ENCODE assay signal across 8 cellular contexts in the genomic region with DNA sequence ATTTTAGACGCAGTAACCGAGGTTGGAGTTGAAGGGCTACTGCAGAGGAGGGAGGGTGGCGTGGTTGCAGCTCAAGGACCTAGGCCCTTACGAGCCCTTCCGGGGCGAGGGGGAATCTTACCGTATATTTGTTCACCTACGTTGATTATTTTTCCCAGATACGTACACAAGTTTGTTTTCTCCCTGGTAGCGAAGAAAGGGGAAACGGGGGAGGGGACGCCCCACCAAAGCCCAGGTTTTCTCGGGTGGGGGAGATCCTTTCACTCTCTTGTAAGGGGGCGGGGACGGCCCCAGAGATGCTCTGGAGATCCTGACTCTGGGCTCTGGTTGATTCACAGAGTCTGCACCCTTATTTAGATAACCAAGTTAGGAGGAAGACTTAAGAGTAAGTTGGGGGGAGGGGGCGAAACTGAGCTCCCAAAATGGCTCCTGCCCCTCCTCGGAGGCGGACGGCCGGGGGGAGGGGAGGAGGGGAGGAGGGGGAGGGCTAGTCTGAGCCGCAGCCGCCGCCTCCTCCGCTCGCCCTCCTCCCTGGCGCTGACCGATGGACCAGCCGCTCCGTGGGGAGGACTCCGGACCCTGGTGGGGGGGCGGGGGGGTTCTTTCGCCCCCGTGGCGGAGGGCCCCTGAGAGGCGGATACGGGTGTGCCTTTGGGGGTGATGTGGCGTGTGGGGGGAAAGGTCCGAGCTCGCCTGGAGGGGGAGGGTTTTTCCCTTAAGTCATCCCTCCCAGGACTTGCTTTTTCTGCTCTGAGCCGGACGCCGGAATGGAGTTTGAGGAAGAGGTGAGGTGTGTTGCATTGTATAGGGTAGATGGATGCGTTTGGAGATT. TPM values are rescaled to one million over a fixed set of nuclear protein-coding genes. Genes with fewer than 3 reads are reported as not detected.
DNase-seq lines count a peak whose midpoint lies in the region; ATAC-seq and TF ChIP-seq lines count a peak whose summit lies in the region.

No MANE protein-coding gene starts in this region.

- H3K4me1 ChIP-seq in osteoblast (ENCODE audit: insufficient read depth, low read length) (peaks cover 41% of the 10 kb centered on the region), thymus (ENCODE audit: control insufficient read depth, insufficient read depth, low read length) (peaks cover 12% of the 10 kb centered on the region)

- H3K27ac ChIP-seq in osteoblast (ENCODE audit: low read depth, low read length) = peak overlapping the region; percentile 100
- peak overlapping the region; percentile 98 for H3K27ac ChIP-seq in thymus (ENCODE audit: low read depth)

- H3K27me3 ChIP-seq in osteoblast (ENCODE audit: insufficient read depth, low read length) = no peaks in the 10 kb centered on the region
- no peaks in the 10 kb centered on the region for H3K27me3 ChIP-seq in thymus (ENCODE audit: control insufficient read depth, insufficient read depth)

- peak overlapping the region; percentile 100 for H3K27ac Mint-ChIP-seq in activated naive CD8-positive, alpha-beta T cell

- peaks cover 20% of the 10 kb centered on the region for H3K36me3 Mint-ChIP-seq in activated naive CD8-positive, alpha-beta T cell

- DNase-seq in DMS53 (lab: John Stamatoyannopoulos, UW) = peak; percentile 92
- DNase-seq in LHCN-M2 (ENCODE audit: low read depth) = peak; percentile 89
- peak; percentile 61 to 92 (median 80) for DNase-seq in head of caudate nucleus
- DNase-seq in osteoblast (ENCODE audit: insufficient read length, low spot score, missing footprints) = peak; percentile 92

- H2AFZ ChIP-seq in osteoblast (ENCODE audit: low read length) = peak overlapping the region; percentile 49

- peaks cover 27% of the 10 kb centered on the region for H3K4me1 Mint-ChIP-seq in activated naive CD8-positive, alpha-beta T cell (ENCODE audit: low read depth)

- H3K4me3 ChIP-seq in osteoblast (ENCODE audit: insufficient read depth, low read length) (peak overlapping the region; percentile 95), thymus (ENCODE audit: low read length) (peak overlapping the region; percentile 87)

- under 1% methylated on average over 43 of the region's 43 CpGs for WGBS in thymus

- intact Hi-C loops in head of caudate nucleus (cut with DNase I) = loop anchor here (10.0 kb wide), 1 partner anchor 234 kb away; the partner anchor contains the start of genes HSD17B8, RING1, RXRB and SLC39A7

- H3K4me3 Mint-ChIP-seq in activated naive CD8-positive, alpha-beta T cell = peak overlapping the region; percentile 98

- H3K36me3 ChIP-seq in osteoblast (ENCODE audit: insufficient read depth, low read length) (peaks cover 35% of the 10 kb centered on the region), thymus (ENCODE audit: control insufficient read depth, insufficient read depth) (peaks cover 14% of the 10 kb centered on the region)

- H3K79me2 ChIP-seq in osteoblast (ENCODE audit: insufficient read depth, low read length) = peaks cover 58% of the 10 kb centered on the region

- no peaks in the 10 kb centered on the region for H3K9me3 Mint-ChIP-seq in activated naive CD8-positive, alpha-beta T cell (ENCODE audit: low read depth)

- ATAC-seq in SK-N-SH treated with all-trans-retinoic acid at 6 μM for 48 hours (peak; percentile 12), HG02571 (IDR thresholded peaks at IDR 0.05; ENCODE audit: unreplicated experiment) (no peak)

- no peak for TF ChIP-seq CTCF in osteoblast (IDR thresholded peaks at IDR 0.05; ENCODE audit: extremely low read depth, low read depth, low read length)

- H3K27me3 Mint-ChIP-seq in activated naive CD8-positive, alpha-beta T cell = no peaks in the 10 kb centered on the region

- H4K20me1 ChIP-seq in osteoblast (ENCODE audit: insufficient read depth, low read length) = peaks cover 36% of the 10 kb centered on the region

- H3K9me3 ChIP-seq in osteoblast (ENCODE audit: low read depth, low read length) (no peaks in the 10 kb centered on the region), thymus (ENCODE audit: control insufficient read depth) (no peaks in the 10 kb centered on the region)

- H3K4me2 ChIP-seq in osteoblast (ENCODE audit: insufficient read depth, low read length) = peak overlapping the region; percentile 100

TF ChIP-seq in SK-N-SH treated with all-trans-retinoic acid at 6 μM for 48 hours, 23 proteins besides CTCF, POLR2A, EP300 and RAD21:
- TF ChIP-seq PPARA (CRISPR knock-in tag; IDR thresholded peaks at IDR 0.05; ENCODE audit: borderline replicate concordance) = no peak
- TF ChIP-seq ZFP30 (CRISPR knock-in tag; IDR thresholded peaks at IDR 0.05) = no peak
- no peak for TF ChIP-seq TCF4 (CRISPR knock-in tag; IDR thresholded peaks at IDR 0.05; ENCODE audit: borderline replicate concordance)
- TF ChIP-seq ZFP3 (CRISPR knock-in tag; IDR thresholded peaks at IDR 0.05) = no peak
- TF ChIP-seq, protein P1, sequence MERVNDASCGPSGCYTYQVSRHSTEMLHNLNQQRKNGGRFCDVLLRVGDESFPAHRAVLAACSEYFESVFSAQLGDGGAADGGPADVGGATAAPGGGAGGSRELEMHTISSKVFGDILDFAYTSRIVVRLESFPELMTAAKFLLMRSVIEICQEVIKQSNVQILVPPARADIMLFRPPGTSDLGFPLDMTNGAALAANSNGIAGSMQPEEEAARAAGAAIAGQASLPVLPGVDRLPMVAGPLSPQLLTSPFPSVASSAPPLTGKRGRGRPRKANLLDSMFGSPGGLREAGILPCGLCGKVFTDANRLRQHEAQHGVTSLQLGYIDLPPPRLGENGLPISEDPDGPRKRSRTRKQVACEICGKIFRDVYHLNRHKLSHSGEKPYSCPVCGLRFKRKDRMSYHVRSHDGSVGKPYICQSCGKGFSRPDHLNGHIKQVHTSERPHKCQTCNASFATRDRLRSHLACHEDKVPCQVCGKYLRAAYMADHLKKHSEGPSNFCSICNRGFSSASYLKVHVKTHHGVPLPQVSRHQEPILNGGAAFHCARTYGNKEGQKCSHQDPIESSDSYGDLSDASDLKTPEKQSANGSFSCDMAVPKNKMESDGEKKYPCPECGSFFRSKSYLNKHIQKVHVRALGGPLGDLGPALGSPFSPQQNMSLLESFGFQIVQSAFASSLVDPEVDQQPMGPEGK (CRISPR knock-in tag; IDR thresholded peaks at IDR 0.05; ENCODE audit: borderline replicate concordance) = peak; percentile 70; the same call in 1 of the 2 replicates
- TF ChIP-seq ESRRG (CRISPR knock-in tag; IDR thresholded peaks at IDR 0.05) = 0 out of 2 replicates have a peak, but pooled peaks have one; percentile 14
- TF ChIP-seq GLIS3 (CRISPR knock-in tag; IDR thresholded peaks at IDR 0.05) = no peak
- TF ChIP-seq CSDC2 (CRISPR knock-in tag; IDR thresholded peaks at IDR 0.05) = no peak
- no peak for TF ChIP-seq ZNF565 (CRISPR knock-in tag; conservative IDR thresholded peaks at IDR 0.05; ENCODE audit: low read depth)
- no peak for TF ChIP-seq OSR1 (CRISPR knock-in tag; IDR thresholded peaks at IDR 0.05)
- TF ChIP-seq, protein P2, sequence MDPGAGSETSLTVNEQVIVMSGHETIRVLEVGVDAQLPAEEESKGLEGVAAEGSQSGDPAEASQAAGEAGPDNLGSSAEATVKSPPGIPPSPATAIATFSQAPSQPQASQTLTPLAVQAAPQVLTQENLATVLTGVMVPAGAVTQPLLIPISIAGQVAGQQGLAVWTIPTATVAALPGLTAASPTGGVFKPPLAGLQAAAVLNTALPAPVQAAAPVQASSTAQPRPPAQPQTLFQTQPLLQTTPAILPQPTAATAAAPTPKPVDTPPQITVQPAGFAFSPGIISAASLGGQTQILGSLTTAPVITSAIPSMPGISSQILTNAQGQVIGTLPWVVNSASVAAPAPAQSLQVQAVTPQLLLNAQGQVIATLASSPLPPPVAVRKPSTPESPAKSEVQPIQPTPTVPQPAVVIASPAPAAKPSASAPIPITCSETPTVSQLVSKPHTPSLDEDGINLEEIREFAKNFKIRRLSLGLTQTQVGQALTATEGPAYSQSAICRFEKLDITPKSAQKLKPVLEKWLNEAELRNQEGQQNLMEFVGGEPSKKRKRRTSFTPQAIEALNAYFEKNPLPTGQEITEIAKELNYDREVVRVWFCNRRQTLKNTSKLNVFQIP (CRISPR knock-in tag; IDR thresholded peaks at IDR 0.05; ENCODE audit: borderline replicate concordance, low read depth) = no peak
- no peak for TF ChIP-seq ARNTL (CRISPR knock-in tag; IDR thresholded peaks at IDR 0.05; ENCODE audit: borderline replicate concordance, low read depth)
- TF ChIP-seq CREB5 (CRISPR knock-in tag; IDR thresholded peaks at IDR 0.05; ENCODE audit: low read depth) = no peak

RNA-seq across cellular contexts. Expression of gene BRD2, which starts 2.2 kb away (rescaled TPM):
- total RNA-seq in LHCN-M2 (2014; rRNA removed) (113 and 125 TPM in 2 replicates), osteoblast (116 and 119 TPM in 2 replicates)
- polyA plus RNA-seq in LHCN-M2 (2012) = 95.0 TPM
- 119 TPM for polyA plus RNA-seq in thymus

RNA-seq across cellular contexts. Expression of gene HLA-DMA, which starts 17.7 kb away (rescaled TPM):
- 1.9 and 4.0 TPM in 2 replicates for total RNA-seq in LHCN-M2 (2014; rRNA removed)
- 3.3 TPM for polyA plus RNA-seq in LHCN-M2 (2012)
- 9.0 and 20.0 TPM in 2 replicates for total RNA-seq in osteoblast
- polyA plus RNA-seq in thymus = 161 TPM

RNA-seq across cellular contexts. Expression of gene HLA-DMB, which starts 29.8 kb away (rescaled TPM):
- total RNA-seq in LHCN-M2 (2014; rRNA removed) (0.38 TPM in 1 of 2 replicates, not detected in the other), osteoblast (2.2 and 8.3 TPM in 2 replicates)
- polyA plus RNA-seq in LHCN-M2 (2012) = 0.10 TPM
- polyA plus RNA-seq in thymus = 71.0 TPM

RNA-seq across cellular contexts. Expression of gene HLA-DOA, which starts 38.8 kb away (rescaled TPM):
- total RNA-seq in LHCN-M2 (2014; rRNA removed) (0.06 and 0.23 TPM in 2 replicates), osteoblast (under 0.01 and 2.4 TPM in 2 replicates)
- 0.07 TPM for polyA plus RNA-seq in LHCN-M2 (2012)
- 27.9 TPM for polyA plus RNA-seq in thymus
